ENCODE assay signal across 8 cellular contexts in genomic region chr9:130225071-130225470, GRCh38. TPM values are rescaled to one million over a fixed set of nuclear protein-coding genes. Genes with fewer than 3 reads are reported as not detected.
"Had no signal": no experiment of that assay in that cellular context is flagged by ENCODE, and none has a peak within 500 bp of the region (broad histone marks: within the 10 kb centered on the region; RNA-seq: fewer than 3 reads in every experiment).

No MANE protein-coding gene starts in this region.

- H3K4me1 ChIP-seq: HAP-1 had no signal

- H3K27ac ChIP-seq: GM23248, HL-60 had no signal

- H3K4me3 ChIP-seq: GM23248, HAP-1 had no signal

- DNase-seq: GM23248, GOT3, H7, HFFc6 had no signal

- ATAC-seq: HCT116, HepG2 had no signal

- H3K9me3 ChIP-seq: HAP-1 had no signal

RNA-seq across cellular contexts. Expression of gene HMCN2, which starts 40.5 kb away (rescaled TPM):
- total RNA-seq: GM23248 had no signal
